ENCODE assay signal across 1 cellular context in genomic region chr9:69170231-69170630, GRCh38.
TF ChIP-seq lines count a peak whose summit lies in the region.

No MANE protein-coding gene starts in this region.

TF ChIP-seq in WTC11, 78 proteins besides CTCF, POLR2A, EP300 and RAD21 (continued from another document):
- no peak for TF ChIP-seq ZBTB43 (CRISPR knock-in tag; IDR thresholded peaks at IDR 0.05)
- TF ChIP-seq ZNF121 (CRISPR knock-in tag; IDR thresholded peaks at IDR 0.05): no peak
- TF ChIP-seq NFYB (CRISPR knock-in tag; conservative IDR thresholded peaks at IDR 0.05; ENCODE audit: low read depth): no peak
- TF ChIP-seq ZNF219 (CRISPR knock-in tag; IDR thresholded peaks at IDR 0.05; ENCODE audit: borderline replicate concordance): no peak
- no peak for TF ChIP-seq TEAD1 (CRISPR knock-in tag; IDR thresholded peaks at IDR 0.05)
- TF ChIP-seq, protein P1, sequence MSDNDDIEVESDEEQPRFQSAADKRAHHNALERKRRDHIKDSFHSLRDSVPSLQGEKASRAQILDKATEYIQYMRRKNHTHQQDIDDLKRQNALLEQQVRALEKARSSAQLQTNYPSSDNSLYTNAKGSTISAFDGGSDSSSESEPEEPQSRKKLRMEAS (CRISPR knock-in tag; IDR thresholded peaks at IDR 0.05): no peak
- no peak for TF ChIP-seq GTF2I (CRISPR knock-in tag; conservative IDR thresholded peaks at IDR 0.05)
- no peak for TF ChIP-seq SOX15 (CRISPR knock-in tag; IDR thresholded peaks at IDR 0.05)
- TF ChIP-seq ZNF425 (CRISPR knock-in tag; conservative IDR thresholded peaks at IDR 0.05): no peak
- TF ChIP-seq, protein P2, sequence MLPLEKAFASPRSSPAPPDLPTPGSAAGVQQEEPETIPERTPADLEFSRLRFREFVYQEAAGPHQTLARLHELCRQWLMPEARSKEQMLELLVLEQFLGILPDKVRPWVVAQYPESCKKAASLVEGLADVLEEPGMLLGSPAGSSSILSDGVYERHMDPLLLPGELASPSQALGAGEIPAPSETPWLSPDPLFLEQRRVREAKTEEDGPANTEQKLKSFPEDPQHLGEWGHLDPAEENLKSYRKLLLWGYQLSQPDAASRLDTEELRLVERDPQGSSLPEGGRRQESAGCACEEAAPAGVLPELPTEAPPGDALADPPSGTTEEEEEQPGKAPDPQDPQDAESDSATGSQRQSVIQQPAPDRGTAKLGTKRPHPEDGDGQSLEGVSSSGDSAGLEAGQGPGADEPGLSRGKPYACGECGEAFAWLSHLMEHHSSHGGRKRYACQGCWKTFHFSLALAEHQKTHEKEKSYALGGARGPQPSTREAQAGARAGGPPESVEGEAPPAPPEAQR (CRISPR knock-in tag; IDR thresholded peaks at IDR 0.05): no peak
- no peak for TF ChIP-seq ZNF416 (CRISPR knock-in tag; IDR thresholded peaks at IDR 0.05)
